ENCODE assay signal across 11 cellular contexts in genomic region chrX:147838465-147839131, GRCh38.
DNase-seq lines count a peak whose midpoint lies in the region; ATAC-seq lines count a peak whose summit lies in the region.
"Had no signal": no experiment of that assay in that cellular context is flagged by ENCODE, and none has a peak within 500 bp of the region (broad histone marks: within the 10 kb centered on the region; RNA-seq: fewer than 3 reads in every experiment).

No MANE protein-coding gene starts in this region.

- H3K27ac Mint-ChIP-seq in T-helper 17 cell = no peak overlapping the region
- H3K27ac Mint-ChIP-seq: activated CD4-positive, alpha-beta memory T cell treated with anti-CD3 and anti-CD28 coated beads, Interleukin-2, amount 10 ng/mL, durations not matched to agents 7 days and 5 days had no signal

- ATAC-seq in HG03432 (IDR thresholded peaks at IDR 0.05; ENCODE audit: unreplicated experiment) (peak; percentile 49), T-helper 17 cell (no peak)

- no peaks in the 10 kb centered on the region for H3K4me1 Mint-ChIP-seq in T-helper 17 cell
- H3K4me1 Mint-ChIP-seq: activated CD4-positive, alpha-beta memory T cell treated with anti-CD3 and anti-CD28 coated beads, Interleukin-2, amount 10 ng/mL, durations not matched to agents 7 days and 5 days had no signal

- H3K4me3 Mint-ChIP-seq in T-helper 17 cell = no peak overlapping the region
- H3K4me3 Mint-ChIP-seq: activated CD4-positive, alpha-beta memory T cell treated with anti-CD3 and anti-CD28 coated beads, Interleukin-2, amount 10 ng/mL, durations not matched to agents 7 days and 5 days had no signal

- DNase-seq in DMS 273 treated with DMSO at 0.1 percent for 48 hours (lab: John Stamatoyannopoulos, UW) = peak; percentile 3
- peak; percentile 2 for DNase-seq in SW480 (ENCODE audit: low spot score)
- DNase-seq in kidney tubule cell (ENCODE audit: low spot score) = peak; percentile 11
- no peak for DNase-seq in NCI-H146 treated with DMSO at 0.1 percent for 48 hours (lab: John Stamatoyannopoulos, UW; ENCODE audit: unreplicated experiment)
- no peak for DNase-seq in T-helper 17 cell
- DNase-seq in NCI-H187 treated with DMSO at 0.1 percent for 48 hours (lab: John Stamatoyannopoulos, UW) = no peak
- DNase-seq in stimulated activated CD4-positive, alpha-beta T cell treated with anti-CD3 and anti-CD28 coated beads, Interleukin-4, amount 100 ng/mL, for 24 hours = no peak
- DNase-seq: activated CD4-positive, alpha-beta memory T cell treated with anti-CD3 and anti-CD28 coated beads, Interleukin-2, amount 10 ng/mL, durations not matched to agents 7 days and 5 days; NCI-H345; uterus had no signal

- H3K27me3 Mint-ChIP-seq in T-helper 17 cell = peaks cover 11% of the 10 kb centered on the region

- H3K36me3 Mint-ChIP-seq in T-helper 17 cell (ENCODE audit: low read depth) = no peaks in the 10 kb centered on the region

- no peaks in the 10 kb centered on the region for H3K9me3 ChIP-seq in T-helper 17 cell (ENCODE audit: control insufficient read depth, low read length, poor library complexity, severe bottlenecking)
- H3K9me3 ChIP-seq: uterus had no signal

Comparison
In these comparisons a context has a peak if more than half of its experiments do, and no peak if none do; other contexts are left out.
1. DNase-seq: peak in DMS 273 treated with DMSO at 0.1 percent for 48 hours (single experiment), SW480 (single experiment) and kidney tubule cell (single experiment); none in NCI-H146 treated with DMSO at 0.1 percent for 48 hours (single experiment), T-helper 17 cell (0 of 3), NCI-H187 treated with DMSO at 0.1 percent for 48 hours (single experiment) and stimulated activated CD4-positive, alpha-beta T cell treated with anti-CD3 and anti-CD28 coated beads, Interleukin-4, amount 100 ng/mL, for 24 hours (single experiment).